9 cellular contexts compared by ENCODE assay signal in the genomic region with DNA sequence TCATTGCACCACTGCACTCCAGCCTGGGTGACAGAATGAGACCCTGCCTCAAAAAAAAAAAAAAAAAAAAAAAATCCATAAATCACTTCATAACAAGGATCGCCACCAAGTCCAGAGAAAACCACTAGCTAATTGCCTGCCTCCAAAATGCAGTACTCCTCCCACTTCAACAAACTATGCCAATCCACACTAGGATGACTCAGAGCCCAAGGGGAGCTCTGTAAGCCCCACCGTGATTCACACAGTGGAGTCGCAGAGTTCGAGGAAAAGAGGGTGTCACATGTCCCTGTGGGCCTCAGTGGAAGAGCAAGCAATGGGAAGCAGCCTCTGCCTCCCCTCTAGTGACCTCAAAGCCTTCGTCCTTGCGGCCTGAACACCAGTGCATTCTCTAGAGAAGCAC. TPM values are rescaled to one million over a fixed set of nuclear protein-coding genes. Genes with fewer than 3 reads are reported as not detected.
A peak's percentile ranks its signal among the peaks of the same experiment; 100 is the strongest.
DNase-seq lines count a peak whose midpoint lies in the region; ATAC-seq, FAIRE-seq and TF ChIP-seq lines count a peak whose summit lies in the region.
"Had no signal": no experiment of that assay in that cellular context is flagged by ENCODE, and none has a peak within 500 bp of the region (broad histone marks: within the 10 kb centered on the region; RNA-seq: fewer than 3 reads in every experiment).

No MANE protein-coding gene starts in this region.

- intact Hi-C loops in CD8-positive, alpha-beta T cell (cut with DNase I, micrococcal nuclease): no loop called here
- intact Hi-C loops in GM12878 (cut with micrococcal nuclease; ENCODE audit: unreplicated experiment) (no loop called here), left colon (cut with DNase I, micrococcal nuclease) (no loop called here)

- TF ChIP-seq RAD21 in Ishikawa (IDR thresholded peaks at IDR 0.05; ENCODE audit: low read depth): no peak
- no peak for TF ChIP-seq RAD21 in GM12878 (IDR thresholded peaks at IDR 0.05; ENCODE audit: insufficient read depth, low read depth, low read length)

- peaks cover 88% of the 10 kb centered on the region for H3K36me3 Mint-ChIP-seq in CD8-positive, alpha-beta T cell
- H3K36me3 Mint-ChIP-seq in glutamatergic neuron (ENCODE audit: unreplicated experiment): peaks cover 11% of the 10 kb centered on the region

- no peaks in the 10 kb centered on the region for H3K9me3 ChIP-seq in CD8-positive, alpha-beta T cell (ENCODE audit: low read length)
- no peaks in the 10 kb centered on the region for H3K9me3 ChIP-seq in GM12878 (replicated peaks; ENCODE audit: control insufficient read depth, insufficient read depth, low read length)
- H3K9me3 ChIP-seq in osteoblast (ENCODE audit: low read depth, low read length): no peaks in the 10 kb centered on the region
- H3K9me3 ChIP-seq in tibial nerve: no peaks in the 10 kb centered on the region

- peaks cover 29% of the 10 kb centered on the region for H3K4me1 Mint-ChIP-seq in CD8-positive, alpha-beta T cell (ENCODE audit: low read depth)
- peaks cover 12% of the 10 kb centered on the region for H3K4me1 Mint-ChIP-seq in glutamatergic neuron (ENCODE audit: low read depth, unreplicated experiment)

- 88% methylated on average over 6 of the region's 6 CpGs for WGBS in GM12878 (ENCODE audit: insufficient coverage, insufficient replicate concordance, low lambda C conversion rate, missing lambda C conversion rate)
- WGBS in tibial nerve, 2 donors: 39% methylated on average over 6 of the region's 6 CpGs

- FAIRE-seq in GM12878 (lab: Jason Lieb, UNC): no peak

- BruUV-seq in GM12878 (replicated peaks; lab: Mats Ljungman, UMichigan): no TSS peak

- H3K4me3 ChIP-seq in CD8-positive, alpha-beta T cell (ENCODE audit: low read depth, low read length): no peak overlapping the region
- H3K4me3 ChIP-seq in GM12878 (no peak overlapping the region), osteoblast (ENCODE audit: insufficient read depth, low read length) (no peak overlapping the region), tibial nerve (no peak overlapping the region)

- no peak overlapping the region for H3K4me3 Mint-ChIP-seq in CD8-positive, alpha-beta T cell
- H3K4me3 Mint-ChIP-seq in glutamatergic neuron (ENCODE audit: unreplicated experiment): no peak overlapping the region

- H3K27ac Mint-ChIP-seq in CD8-positive, alpha-beta T cell: peak overlapping the region; percentile 79
- H3K27ac Mint-ChIP-seq in glutamatergic neuron (ENCODE audit: unreplicated experiment): no peak overlapping the region

- TF ChIP-seq POLR2A in GM12878 (IDR thresholded peaks at IDR 0.05; ENCODE audit: low read depth, low read length) (peak; percentile 38; the same call in 1 of the 2 replicates), tibial nerve (IDR thresholded peaks at IDR 0.05) (no peak)

- in situ Hi-C loops in GM12878 (cut with MboI): no loop called here

- H3K27me3 Mint-ChIP-seq in CD8-positive, alpha-beta T cell (ENCODE audit: low read depth): no peaks in the 10 kb centered on the region
- H3K27me3 Mint-ChIP-seq in glutamatergic neuron (ENCODE audit: unreplicated experiment): peaks cover 4% of the 10 kb centered on the region

- SMC1A ChIA-PET in GM12878 (lab: Charles Lee; ENCODE audit: uncharacterized antibody, unreplicated experiment): no interaction called here

- H3K36me3 ChIP-seq in CD8-positive, alpha-beta T cell (ENCODE audit: insufficient read depth, low read length): peaks cover 79% of the 10 kb centered on the region
- H3K36me3 ChIP-seq in GM12878 (ENCODE audit: control insufficient read depth in 2 of 2, insufficient read depth in 2 of 2, low read length in 1 of 2) (peaks cover 65 to 68% of the 10 kb centered on the region in 2 experiments), osteoblast (ENCODE audit: insufficient read depth, low read length) (peaks cover 88% of the 10 kb centered on the region), tibial nerve (peaks cover 3 to 99% (median 23%) of the 10 kb centered on the region in 3 donors)

- RAD21 ChIA-PET in GM12878 (lab: Charles Lee; ENCODE audit: unreplicated experiment): no interaction called here

- H3K79me2 ChIP-seq in GM12878 (ENCODE audit: control insufficient read depth, insufficient read depth, low read length) (peaks cover 49% of the 10 kb centered on the region), osteoblast (ENCODE audit: insufficient read depth, low read length) (peaks cover 88% of the 10 kb centered on the region)

- H2AFZ ChIP-seq in GM12878 (ENCODE audit: control insufficient read depth, low read depth, low read length) (no peak overlapping the region), osteoblast (ENCODE audit: low read length) (no peak overlapping the region)

- no peak for TF ChIP-seq CTCF in CD8-positive, alpha-beta T cell (IDR thresholded peaks at IDR 0.05)
- TF ChIP-seq CTCF in GM12878 (IDR thresholded peaks at IDR 0.05 in 2 of 3, conservative IDR thresholded peaks at IDR 0.05 in 1 of 3; ENCODE audit: control insufficient read depth in 2 of 3, extremely low read depth in 1 of 3, insufficient read depth in 1 of 3, low read depth in 3 of 3, low read length in 3 of 3) (no peak), osteoblast (IDR thresholded peaks at IDR 0.05; ENCODE audit: extremely low read depth, low read depth, low read length) (no peak), tibial nerve (IDR thresholded peaks at IDR 0.05) (no peak), glutamatergic neuron (IDR thresholded peaks at IDR 0.05; ENCODE audit: partially characterized antibody, unreplicated experiment) (no peak)

- TF ChIP-seq EP300 in Ishikawa (IDR thresholded peaks at IDR 0.05; ENCODE audit: borderline replicate concordance) (no peak), GM12878 (IDR thresholded peaks at IDR 0.05; ENCODE audit: borderline replicate concordance in 1 of 2, control insufficient read depth in 1 of 2, low read depth in 2 of 2, low read length in 2 of 2) (no peak), tibial nerve (IDR thresholded peaks at IDR 0.05) (no peak)

- H3K4me2 ChIP-seq in GM12878 (ENCODE audit: control insufficient read depth, insufficient read depth) (peak overlapping the region; percentile 31; the same call in 1 of the 2 replicates), osteoblast (ENCODE audit: insufficient read depth, low read length) (peak overlapping the region; percentile 55)

- H4K20me1 ChIP-seq in GM12878 (ENCODE audit: control insufficient read depth, insufficient read depth) (peaks cover 15% of the 10 kb centered on the region), osteoblast (ENCODE audit: insufficient read depth, low read length) (peaks cover 90% of the 10 kb centered on the region)

- no peak for DNase-seq in CD8-positive, alpha-beta T cell
- DNase-seq in GM12878 (ENCODE audit: low read depth, low spot score) (no peak), osteoblast (ENCODE audit: insufficient read length, low spot score, missing footprints) (peak; percentile 97), T-helper 9 cell (no peak), left colon (no peak), tibial nerve (ENCODE audit: low spot score in 2 of 2) (no peak), glutamatergic neuron (no peak)

- no peak overlapping the region for H3K9ac ChIP-seq in GM12878 (ENCODE audit: control insufficient read depth, insufficient read depth, low read length)

- no peaks in the 10 kb centered on the region for H3K4me1 ChIP-seq in CD8-positive, alpha-beta T cell (ENCODE audit: insufficient read depth, low read length)
- H3K4me1 ChIP-seq in GM12878 (ENCODE audit: control insufficient read depth, insufficient read depth, low read length) (no peaks in the 10 kb centered on the region), osteoblast (ENCODE audit: insufficient read depth, low read length) (peaks cover 25% of the 10 kb centered on the region), tibial nerve (peaks cover 0 to 4% (median 0%) of the 10 kb centered on the region in 4 donors)

- CTCF ChIA-PET in CD8-positive, alpha-beta T cell (lab: Charles Lee): no interaction called here
- CTCF ChIA-PET in GM12878 (lab: Yijun Ruan, JAX): interaction anchor here (0.9 to 1.2 kb wide), 2 partner anchors 8 to 9 kb away, joined by 4 read pairs; a partner anchor contains a TSS

- no peak overlapping the region for H3K27ac ChIP-seq in CD8-positive, alpha-beta T cell (ENCODE audit: low read depth, low read length)
- H3K27ac ChIP-seq in GM12878 (ENCODE audit: control insufficient read depth, insufficient read depth) (no peak overlapping the region), osteoblast (ENCODE audit: low read depth, low read length) (peak overlapping the region; percentile 61), tibial nerve (no peak overlapping the region)

- POLR2A ChIA-PET in CD8-positive, alpha-beta T cell (lab: Charles Lee): interaction anchor here (0.7 to 1.2 kb wide), 2 partner anchors 8 to 304 kb away, joined by 3 to 7 read pairs; a partner anchor contains a TSS
- POLR2A ChIA-PET in GM12878 (lab: Charles Lee): interaction anchor here (0.6 to 1.1 kb wide), 2 partner anchors 9 to 91 kb away, joined by 3 to 4 read pairs; a partner anchor contains a TSS

- no peaks in the 10 kb centered on the region for H3K27me3 ChIP-seq in CD8-positive, alpha-beta T cell (ENCODE audit: insufficient read depth, low read length)
- no peaks in the 10 kb centered on the region for H3K27me3 ChIP-seq in GM12878 (replicated peaks in 1 of 2; ENCODE audit: control insufficient read depth in 2 of 2, insufficient read depth in 2 of 2, low read length in 1 of 2)
- H3K27me3 ChIP-seq in osteoblast (ENCODE audit: insufficient read depth, low read length): no peaks in the 10 kb centered on the region
- H3K27me3 ChIP-seq in tibial nerve: no peaks in the 10 kb centered on the region

- H3K9me3 Mint-ChIP-seq in CD8-positive, alpha-beta T cell: no peaks in the 10 kb centered on the region
- H3K9me3 Mint-ChIP-seq in glutamatergic neuron (ENCODE audit: unreplicated experiment): peaks cover 2% of the 10 kb centered on the region

- ATAC-seq in CD8-positive, alpha-beta T cell: no peak
- ATAC-seq in GM12878 (no peak), left colon (no peak)
- ATAC-seq: Panc1 had no signal

RNA-seq across cellular contexts. Expression of a gene that starts 9.1 kb away (rescaled TPM):
- 100 to 1,000 TPM; 119 to 128 TPM for total RNA-seq in CD8-positive, alpha-beta T cell
- total RNA-seq in GM12878 (2013; cell fraction: nucleolus; rRNA removed): 90.9 and 103 TPM in 2 replicates
- 22.9 and 24.4 TPM in 2 replicates for total RNA-seq in GM12878 (2014; rRNA removed)
- 22.9 and 23.9 TPM in 2 replicates for total RNA-seq in GM12878 (2014; rRNA removed; fragmentation: Illumina TruSeq; extraction: Trizol)
- total RNA-seq in GM12878 (2021): 50.3 and 63.0 TPM in 2 replicates
- 40.8 TPM for polyA plus RNA-seq in GM12878 (2011; ENCODE audit: low read depth)
- 23.5 and 33.9 TPM in 2 replicates for polyA plus RNA-seq in GM12878 (2011; rRNA removed)
- 35.0 and 37.2 TPM in 2 replicates for polyA plus RNA-seq in GM12878 (2011; cell fraction: cytosol; rRNA removed)
- 118 and 158 TPM in 2 replicates for polyA plus RNA-seq in GM12878 (2011; cell fraction: nucleus; rRNA removed)
- polyA plus RNA-seq in GM12878 (2012): 34.9 and 66.5 TPM in 2 replicates
- polyA plus RNA-seq in GM12878 (2014; fragmentation: Illumina TruSeq; extraction: Trizol): 15.3 and 20.8 TPM in 2 replicates
- polyA plus RNA-seq in GM12878 (2014; fragmentation: Nextera tagmentation; extraction: Ambion mirVana): 10 to 100 TPM; 25.6 to 33.9 TPM
- polyA plus RNA-seq in GM12878 (2014; rRNA removed): 62.2 and 69.4 TPM in 2 replicates
- 10 to 100 TPM; 45.8 to 47.3 TPM for polyA plus RNA-seq in GM12878 (2016; fragmentation: Nextera tagmentation; extraction: Ambion mirVana)
- polyA minus RNA-seq in GM12878 (2011; rRNA and poly(A)+ RNA removed): 47.5 and 62.1 TPM in 2 replicates
- polyA minus RNA-seq in GM12878 (2011; cell fraction: cytosol; rRNA and poly(A)+ RNA removed): 25.0 and 26.2 TPM in 2 replicates
- 43.6 and 75.0 TPM in 2 replicates for polyA minus RNA-seq in GM12878 (2011; cell fraction: nucleus; rRNA and poly(A)+ RNA removed)
- total RNA-seq in osteoblast: 5.6 and 6.9 TPM in 2 replicates
- 10 to 100 TPM; 15.8 to 43.5 TPM for total RNA-seq in left colon
- total RNA-seq in tibial nerve: 10 to 100 TPM; 16.4 to 60.9 (median 34.3) TPM
- 33.0 TPM for total RNA-seq in glutamatergic neuron (ENCODE audit: unreplicated experiment)

RNA-seq across cellular contexts. Expression of a gene that starts 46.6 kb away (rescaled TPM):
- 10 to 100 TPM; 28.9 to 29.1 TPM for total RNA-seq in CD8-positive, alpha-beta T cell
- 99.4 and 101 TPM in 2 replicates for total RNA-seq in GM12878 (2013; cell fraction: nucleolus; rRNA removed)
- total RNA-seq in GM12878 (2014; rRNA removed) (17.9 and 20.8 TPM in 2 replicates), GM12878 (2014; rRNA removed; fragmentation: Illumina TruSeq; extraction: Trizol) (17.3 and 17.6 TPM in 2 replicates), GM12878 (2021) (19.6 and 21.4 TPM in 2 replicates), osteoblast (42.7 and 43.6 TPM in 2 replicates), left colon (10 to 100 TPM; 37.1 to 44.4 TPM), tibial nerve (10 to 100 TPM; 33.9 to 45.9 (median 44.3) TPM), glutamatergic neuron (ENCODE audit: unreplicated experiment) (54.6 TPM)
- 7.9 TPM for polyA plus RNA-seq in GM12878 (2011; ENCODE audit: low read depth)
- polyA plus RNA-seq in GM12878 (2011; rRNA removed) (18.1 and 19.4 TPM in 2 replicates), GM12878 (2014; fragmentation: Illumina TruSeq; extraction: Trizol) (23.2 and 30.7 TPM in 2 replicates), GM12878 (2014; fragmentation: Nextera tagmentation; extraction: Ambion mirVana) (1 to 10 TPM; 3.7 to 4.2 TPM), GM12878 (2014; rRNA removed) (13.6 and 14.9 TPM in 2 replicates), GM12878 (2016; fragmentation: Nextera tagmentation; extraction: Ambion mirVana) (10 to 100 TPM; 11.5 to 11.7 TPM)
- polyA plus RNA-seq in GM12878 (2011; cell fraction: cytosol; rRNA removed): 7.3 and 10.0 TPM in 2 replicates
- 38.5 and 40.8 TPM in 2 replicates for polyA plus RNA-seq in GM12878 (2011; cell fraction: nucleus; rRNA removed)
- 10.6 and 11.1 TPM in 2 replicates for polyA plus RNA-seq in GM12878 (2012)
- polyA minus RNA-seq in GM12878 (2011; rRNA and poly(A)+ RNA removed): 32.5 and 34.1 TPM in 2 replicates
- 8.6 and 12.2 TPM in 2 replicates for polyA minus RNA-seq in GM12878 (2011; cell fraction: cytosol; rRNA and poly(A)+ RNA removed)
- polyA minus RNA-seq in GM12878 (2011; cell fraction: nucleus; rRNA and poly(A)+ RNA removed): 34.8 and 45.2 TPM in 2 replicates
